In genomic region chr3:138114988-138115971, GRCh38 we compare ENCODE assay signal across 1 cellular context.
TF ChIP-seq lines count a peak whose summit lies in the region.

DZIP1L (minus strand) TSS chr3:138115608; CDS start chr3:138103971, 11,637 bp downstream.

TF ChIP-seq in HEK293, 187 proteins besides CTCF, POLR2A, EP300 and RAD21 (continued from another document):
- peak; percentile 31; the same call in 1 of the 2 replicates for TF ChIP-seq ZNF600 (tag by site-specific recombination; IDR thresholded peaks at IDR 0.05)
- TF ChIP-seq ZNF670 (tag by site-specific recombination; IDR thresholded peaks at IDR 0.05; ENCODE audit: low read depth) = no peak
- TF ChIP-seq ZNF626 (tag by site-specific recombination; IDR thresholded peaks at IDR 0.05) = no peak
- TF ChIP-seq ZFHX2 (tag by site-specific recombination; conservative IDR thresholded peaks at IDR 0.05) = peak; percentile 82
- no peak for TF ChIP-seq ZNF302 (tag by site-specific recombination; IDR thresholded peaks at IDR 0.05; ENCODE audit: low read depth)
- TF ChIP-seq ZNF184 (tag by site-specific recombination; IDR thresholded peaks at IDR 0.05) = 0 out of 2 replicates have a peak, but pooled peaks have one; percentile 13
- TF ChIP-seq PRDM4 (tag by site-specific recombination; IDR thresholded peaks at IDR 0.05) = no peak
- no peak for TF ChIP-seq ZNF548 (tag by site-specific recombination; IDR thresholded peaks at IDR 0.05)
- TF ChIP-seq ZEB2 (tag by site-specific recombination; IDR thresholded peaks at IDR 0.05) = peak; percentile 70; the same call in 1 of the 2 replicates
- peak; percentile 82; the same call in 1 of the 2 replicates for TF ChIP-seq ZBTB20 (tag by site-specific recombination; IDR thresholded peaks at IDR 0.05)
- no peak for TF ChIP-seq ZNF549 (tag by site-specific recombination; IDR thresholded peaks at IDR 0.05)
- 0 out of 2 replicates have a peak, but pooled peaks have one; percentile 48 for TF ChIP-seq PATZ1 (tag by site-specific recombination; IDR thresholded peaks at IDR 0.05)
- TF ChIP-seq ZBTB17 (tag by site-specific recombination; IDR thresholded peaks at IDR 0.05) = peak; percentile 64; the same call in 1 of the 2 replicates
- TF ChIP-seq ZNF335 (tag by site-specific recombination; conservative IDR thresholded peaks at IDR 0.05) = peak; percentile 61
- TF ChIP-seq ZNF433 (tag by site-specific recombination; IDR thresholded peaks at IDR 0.05; ENCODE audit: low read depth) = no peak
- no peak for TF ChIP-seq ZNF501 (tag by site-specific recombination; IDR thresholded peaks at IDR 0.05)
- peak; percentile 92 for TF ChIP-seq ZNF76 (tag by site-specific recombination; IDR thresholded peaks at IDR 0.05; ENCODE audit: borderline replicate concordance, low read depth)
- 0 out of 2 replicates have a peak, but pooled peaks have one; percentile 0 for TF ChIP-seq PBX3 (CRISPR knock-in tag; IDR thresholded peaks at IDR 0.05)
- no peak for TF ChIP-seq ZFP37 (tag by site-specific recombination; IDR thresholded peaks at IDR 0.05)
- TF ChIP-seq ZNF416 (tag by site-specific recombination; IDR thresholded peaks at IDR 0.05) = no peak
- TF ChIP-seq TRIM28 (IDR thresholded peaks at IDR 0.05; ENCODE audit: borderline replicate concordance, low read length) = no peak
- no peak for TF ChIP-seq ZNF585B (tag by site-specific recombination; IDR thresholded peaks at IDR 0.05)
